ENCODE assay signal across 20 cellular contexts in genomic region chr15:38864122-38864521, GRCh38.
DNase-seq lines count a peak whose midpoint lies in the region; ATAC-seq and TF ChIP-seq lines count a peak whose summit lies in the region.
"Had no signal": no experiment of that assay in that cellular context is flagged by ENCODE, and none has a peak within 500 bp of the region (broad histone marks: within the 10 kb centered on the region; RNA-seq: fewer than 3 reads in every experiment).

No MANE protein-coding gene starts in this region.

- H3K36me3 ChIP-seq in HCT116 (ENCODE audit: control insufficient read depth in 1 of 2, insufficient read depth in 2 of 2, low read length in 2 of 2) (no peaks in the 10 kb centered on the region), hepatocyte (replicated peaks; ENCODE audit: insufficient read depth, low read depth) (no peaks in the 10 kb centered on the region), WERI-Rb-1 (no peaks in the 10 kb centered on the region)
- H3K36me3 ChIP-seq: esophagus muscularis mucosa, neutrophil, right lobe of liver had no signal

- TF ChIP-seq CTCF in AG04450 (IDR thresholded peaks at IDR 0.05; ENCODE audit: low read depth, low read length) (peak; percentile 23), HCT116 (IDR thresholded peaks at IDR 0.05 in 2 of 3, conservative IDR thresholded peaks at IDR 0.05 in 1 of 3; ENCODE audit: borderline replicate concordance in 1 of 3, insufficient read depth in 1 of 3, low read depth in 2 of 3, low read length in 2 of 3) (peak in 2 of 3 experiments; percentile 16 to 20; a peak in 1 of 6 replicates), hepatocyte (IDR thresholded peaks at IDR 0.05; ENCODE audit: poor library complexity) (no peak), WERI-Rb-1 (IDR thresholded peaks at IDR 0.05; ENCODE audit: low read depth, low read length) (no peak)

- CTCF ChIA-PET in AG04450 (lab: Charles Lee), result interaction anchor here (0.6 to 1.5 kb wide), 4 partner anchors 9 to 13 kb away, joined by 3 to 5 read pairs (median 4); no protein-coding TSS in a partner anchor
- CTCF ChIA-PET in HCT116 (lab: Charles Lee), result no interaction called here

- POLR2A ChIA-PET in AG04450 (lab: Yijun Ruan, JAX) (interaction anchor here (1.0 kb wide), 1 partner anchor 717 kb away, joined by 3 read pairs; the partner anchor contains the start of gene THBS1), HCT116 (lab: Charles Lee) (no interaction called here)

- H3K9me2 ChIP-seq in HCT116 (ENCODE audit: insufficient read depth), result no peaks in the 10 kb centered on the region
- H3K9me2 ChIP-seq in hepatocyte (replicated peaks; ENCODE audit: insufficient read depth), result no peaks in the 10 kb centered on the region

- H3K27ac ChIP-seq in AG04450 (ENCODE audit: low read depth, low read length) (peak overlapping the region; percentile 11), HCT116 (ENCODE audit: low read depth, low read length) (no peak overlapping the region), hepatocyte (peak overlapping the region; percentile 16), WERI-Rb-1 (no peak overlapping the region)
- H3K27ac ChIP-seq: neutrophil, right lobe of liver had no signal

- DNase-seq in AG04450 (ENCODE audit: low read depth, low spot score) (no peak), HCT116 (ENCODE audit: low read depth, low spot score) (peak; percentile 3), SK-MEL-5 (ENCODE audit: low read depth, low spot score) (peak; percentile 21), hepatocyte (ENCODE audit: low spot score) (no peak), mesenteric fat pad (ENCODE audit: low spot score) (no peak), A172 (ENCODE audit: low spot score) (no peak), WERI-Rb-1 (no peak), NCI-H2107 treated with DMSO at 0.1 percent for 48 hours (lab: John Stamatoyannopoulos, UW; ENCODE audit: unreplicated experiment) (no peak)
- DNase-seq: activated CD4-positive, CD25-positive, alpha-beta regulatory T cell treated with anti-CD3 and anti-CD28 coated beads, Interleukin-2, amount 50 U/mL, for 72 hours; activated CD8-positive, alpha-beta memory T cell treated with anti-CD3 and anti-CD28 coated beads, Interleukin-2, amount 50 U/mL, for 4 hours; activated naive CD4-positive, alpha-beta T cell; HCEC 1CT; hippocampal formation; NCI-H2029 treated with DMSO at 0.1 percent for 48 hours; NCI-H82; right lobe of liver; Right ventricle myocardium superior; stimulated activated CD4-positive, alpha-beta T cell treated with anti-CD3 and anti-CD28 coated beads, Interleukin-2, amount 100 ng/mL, for 24 hours had no signal

- BruUV-seq in HCT116 (replicated peaks; lab: Mats Ljungman, UMichigan), result no TSS peak

- H3K9ac ChIP-seq in HCT116 (ENCODE audit: low read length), result no peak overlapping the region

- RAD21 ChIA-PET in HCT116 (lab: Charles Lee; ENCODE audit: low non-redundant PET in 1 of 2, low total read pairs in 2 of 2, uncharacterized antibody in 2 of 2, unreplicated experiment in 2 of 2), result interaction anchor here in 1 of 2 experiments (0.7 kb wide), 1 partner anchor 154 kb away, joined by 5 read pairs; no protein-coding TSS in a partner anchor

- no peaks in the 10 kb centered on the region for H3K9me3 ChIP-seq in AG04450 (ENCODE audit: control insufficient read depth, insufficient read depth, low read length)
- H3K9me3 ChIP-seq in HCT116 (ENCODE audit: control insufficient read depth in 1 of 2, insufficient read depth in 1 of 2, low read depth in 1 of 2, low read length in 2 of 2), result no peaks in the 10 kb centered on the region
- no peaks in the 10 kb centered on the region for H3K9me3 ChIP-seq in hepatocyte (ENCODE audit: low read depth)
- H3K9me3 ChIP-seq in WERI-Rb-1 (ENCODE audit: severe bottlenecking), result no peaks in the 10 kb centered on the region
- H3K9me3 ChIP-seq: esophagus muscularis mucosa, neutrophil, right lobe of liver had no signal

- ATAC-seq in HCT116, result peak; percentile 54; the same call in 1 of the 2 replicates
- ATAC-seq: right lobe of liver had no signal

- no peak overlapping the region for H3K4me2 ChIP-seq in HCT116 (ENCODE audit: low read length)
- no peak overlapping the region for H3K4me2 ChIP-seq in hepatocyte

- H3K79me2 ChIP-seq in HCT116 (ENCODE audit: insufficient read depth, low read length) (no peaks in the 10 kb centered on the region), hepatocyte (no peaks in the 10 kb centered on the region)

- H3K4me1 ChIP-seq in HCT116 (ENCODE audit: control insufficient read depth in 1 of 2, insufficient read depth in 2 of 2, low read length in 2 of 2) (peaks cover 2 to 7% of the 10 kb centered on the region in 2 experiments; a peak in 2 of 4 replicates), hepatocyte (ENCODE audit: insufficient read depth) (peaks cover 8% of the 10 kb centered on the region)
- H3K4me1 ChIP-seq: right lobe of liver had no signal

- 87% methylated on average over 3 of the region's 3 CpGs for WGBS in hepatocyte (ENCODE audit: low lambda C conversion rate, missing lambda C conversion rate)

- no peak overlapping the region for H3K4me3 ChIP-seq in AG04450 (ENCODE audit: low read depth, low read length)
- H3K4me3 ChIP-seq in HCT116 (replicated peaks in 1 of 2; ENCODE audit: low read depth in 1 of 2, low read length in 2 of 2), result no peak overlapping the region
- H3K4me3 ChIP-seq in hepatocyte, result no peak overlapping the region
- H3K4me3 ChIP-seq in WERI-Rb-1 (ENCODE audit: low read depth, low read length), result no peak overlapping the region
- H3K4me3 ChIP-seq: esophagus muscularis mucosa, right lobe of liver had no signal

- no peaks in the 10 kb centered on the region for H3K27me3 ChIP-seq in AG04450 (ENCODE audit: control insufficient read depth, insufficient read depth, low read length)
- peaks cover 19% of the 10 kb centered on the region; the same call in 1 of the 2 replicates for H3K27me3 ChIP-seq in HCT116 (ENCODE audit: insufficient read depth, low read length)
- H3K27me3 ChIP-seq in hepatocyte, result no peaks in the 10 kb centered on the region
- H3K27me3 ChIP-seq in WERI-Rb-1 (ENCODE audit: insufficient read depth, low read depth, severe bottlenecking), result no peaks in the 10 kb centered on the region
- H3K27me3 ChIP-seq: esophagus muscularis mucosa, right lobe of liver had no signal

- peak; percentile 9; the same call in 1 of the 2 replicates for TF ChIP-seq RAD21 in HCT116 (IDR thresholded peaks at IDR 0.05; ENCODE audit: low read depth)

- no peaks in the 10 kb centered on the region for H4K20me1 ChIP-seq in HCT116 (ENCODE audit: insufficient read depth)
- H4K20me1 ChIP-seq in hepatocyte (ENCODE audit: insufficient read depth, poor library complexity, severe bottlenecking), result no peaks in the 10 kb centered on the region

- no peak for TF ChIP-seq POLR2A in HCT116 (IDR thresholded peaks at IDR 0.05; ENCODE audit: borderline replicate concordance, extremely low read depth, insufficient read depth, insufficient read length)

- intact Hi-C loops in HCT116 (cut with micrococcal nuclease), result no loop called here

- H2AFZ ChIP-seq in HCT116 (ENCODE audit: low read depth, low read length, poor library complexity, severe bottlenecking) (no peak overlapping the region), hepatocyte (no peak overlapping the region)

- in situ Hi-C loops in SK-MEL-5 (cut with HindIII; ENCODE audit: low pct_unique_long_range_greater_than_20kb, low sequenced_read_pairs), result no loop called here

TF ChIP-seq in HCT116, 20 proteins besides CTCF, POLR2A, EP300 and RAD21:
- TF ChIP-seq REST (IDR thresholded peaks at IDR 0.05; ENCODE audit: low read depth), result no peak
- TF ChIP-seq MAX (IDR thresholded peaks at IDR 0.05), result peak; percentile 62; the same call in 1 of the 2 replicates
- no peak for TF ChIP-seq SIN3A (IDR thresholded peaks at IDR 0.05; ENCODE audit: low read depth)
- no peak for TF ChIP-seq JUND (IDR thresholded peaks at IDR 0.05)

Comparison
In these comparisons a context has a peak if more than half of its experiments do, and no peak if none do; other contexts are left out.
1. DNase-seq: peak in HCT116 (single experiment) and SK-MEL-5 (single experiment); none in AG04450 (single experiment), hepatocyte (single experiment), mesenteric fat pad (single experiment), A172 (single experiment), WERI-Rb-1 (single experiment) and NCI-H2107 treated with DMSO at 0.1 percent for 48 hours (single experiment).
2. H3K27ac ChIP-seq: peak in AG04450 (single experiment) and hepatocyte (single experiment); none in HCT116 (single experiment) and WERI-Rb-1 (single experiment).
3. CTCF ChIP-seq: peak in AG04450 (single experiment) and HCT116 (2 of 3); none in hepatocyte (single experiment) and WERI-Rb-1 (single experiment).